In genomic region chr15:75367406-75367912, GRCh38 we compare ENCODE assay signal across 8 cellular contexts. TPM values are rescaled to one million over a fixed set of nuclear protein-coding genes. Genes with fewer than 3 reads are reported as not detected.
DNase-seq lines count a peak whose midpoint lies in the region; ATAC-seq and TF ChIP-seq lines count a peak whose summit lies in the region.

No MANE protein-coding gene starts in this region.

- TF ChIP-seq CTCF in hepatocyte (IDR thresholded peaks at IDR 0.05; ENCODE audit: poor library complexity): no peak

- H3K4me3 ChIP-seq in HAP-1 (peak overlapping the region; percentile 99), hepatocyte (no peak overlapping the region), skin epidermis (peak overlapping the region; percentile 58 to 95 (median 86))

- peak overlapping the region; percentile 85 for H3K4me2 ChIP-seq in hepatocyte

- H3K27me3 ChIP-seq in HAP-1 (ENCODE audit: low read depth) (no peaks in the 10 kb centered on the region), hepatocyte (no peaks in the 10 kb centered on the region)

- CTCF ChIA-PET in activated CD4-positive, alpha-beta memory T cell treated with anti-CD3 and anti-CD28 coated beads for 36 hours (lab: Charles Lee): interaction anchor here (0.6 to 4.5 kb wide), 48 partner anchors 11 to 1373 kb away, joined by 3 to 87 read pairs (median 6); partner anchors contain the start of genes COMMD4, IMP3, NEIL1 and PML

- H3K9me2 ChIP-seq in hepatocyte (replicated peaks; ENCODE audit: insufficient read depth): no peaks in the 10 kb centered on the region

- intact Hi-C loops in activated CD4-positive, alpha-beta memory T cell treated with anti-CD3 and anti-CD28 coated beads for 36 hours (cut with micrococcal nuclease): no loop called here

- H3K79me2 ChIP-seq in hepatocyte: peaks cover 29% of the 10 kb centered on the region

- in situ Hi-C loops in HAP-1 (cut with MboI; ENCODE audit: low sequenced_read_pairs): no loop called here

- H2AFZ ChIP-seq in hepatocyte: no peak overlapping the region

- no peaks in the 10 kb centered on the region for H3K9me3 Mint-ChIP-seq in activated CD4-positive, alpha-beta memory T cell treated with anti-CD3 and anti-CD28 coated beads for 36 hours

- POLR2A ChIA-PET in activated CD4-positive, alpha-beta memory T cell treated with anti-CD3 and anti-CD28 coated beads for 36 hours (lab: Charles Lee): interaction anchor here (0.6 to 3.3 kb wide), 22 partner anchors 9 to 536 kb away, joined by 3 to 86 read pairs (median 4); partner anchors contain the start of genes C15orf39, COMMD4, FAM219B and FBXO22

- H3K36me3 ChIP-seq in HAP-1 (replicated peaks) (peaks cover 80% of the 10 kb centered on the region), hepatocyte (replicated peaks; ENCODE audit: insufficient read depth, low read depth) (no peaks in the 10 kb centered on the region)

- no peak for DNase-seq in HAP-1 (ENCODE audit: low spot score in 2 of 2)
- no peak for DNase-seq in activated CD4-positive, alpha-beta memory T cell treated with anti-CD3 and anti-CD28 coated beads for 36 hours
- DNase-seq in hepatocyte (ENCODE audit: low spot score): no peak
- no peak for DNase-seq in DMS53 treated with DMSO at 0.1 percent for 48 hours (lab: John Stamatoyannopoulos, UW; ENCODE audit: unreplicated experiment)
- DNase-seq in MV-4-11 (lab: John Stamatoyannopoulos, UW): no peak

- peak overlapping the region; percentile 93 for H3K27ac Mint-ChIP-seq in activated CD4-positive, alpha-beta memory T cell treated with anti-CD3 and anti-CD28 coated beads for 36 hours

- H3K4me1 Mint-ChIP-seq in activated CD4-positive, alpha-beta memory T cell treated with anti-CD3 and anti-CD28 coated beads for 36 hours (ENCODE audit: low read depth): peaks cover 23% of the 10 kb centered on the region

- H3K36me3 Mint-ChIP-seq in activated CD4-positive, alpha-beta memory T cell treated with anti-CD3 and anti-CD28 coated beads for 36 hours: peaks cover 25% of the 10 kb centered on the region

- peak overlapping the region; percentile 90 for H3K4me3 Mint-ChIP-seq in activated CD4-positive, alpha-beta memory T cell treated with anti-CD3 and anti-CD28 coated beads for 36 hours

- H3K9me3 ChIP-seq in HAP-1: no peaks in the 10 kb centered on the region
- H3K9me3 ChIP-seq in hepatocyte (ENCODE audit: low read depth): no peaks in the 10 kb centered on the region

- H3K4me1 ChIP-seq in HAP-1 (peaks cover 16% of the 10 kb centered on the region), hepatocyte (ENCODE audit: insufficient read depth) (peaks cover 11% of the 10 kb centered on the region)

- no peak for ATAC-seq in GM18907 (IDR thresholded peaks at IDR 0.05; ENCODE audit: unreplicated experiment)
- no peak for ATAC-seq in GM21825 (IDR thresholded peaks at IDR 0.05; ENCODE audit: unreplicated experiment)

- H3K27ac ChIP-seq in hepatocyte (peak overlapping the region; percentile 46), skin epidermis (peak overlapping the region; percentile 87 to 100 (median 98))

- no peaks in the 10 kb centered on the region for H3K27me3 Mint-ChIP-seq in activated CD4-positive, alpha-beta memory T cell treated with anti-CD3 and anti-CD28 coated beads for 36 hours

- WGBS in hepatocyte (ENCODE audit: low lambda C conversion rate, missing lambda C conversion rate): 43% methylated on average over 7 of the region's 7 CpGs

- no peaks in the 10 kb centered on the region for H4K20me1 ChIP-seq in hepatocyte (ENCODE audit: insufficient read depth, poor library complexity, severe bottlenecking)

RNA-seq across cellular contexts. Expression of gene MAN2C1, which starts 0.9 kb away (rescaled TPM):
- 100 to 1,000 TPM; 177 to 192 TPM for total RNA-seq in activated CD4-positive, alpha-beta memory T cell treated with anti-CD3 and anti-CD28 coated beads for 36 hours
- total RNA-seq in hepatocyte: 52.1 and 81.4 TPM in 2 replicates
- polyA plus RNA-seq in hepatocyte: 88.0 and 119 TPM in 2 replicates

RNA-seq across cellular contexts. Expression of gene NEIL1, which starts 20.6 kb away (rescaled TPM):
- total RNA-seq in activated CD4-positive, alpha-beta memory T cell treated with anti-CD3 and anti-CD28 coated beads for 36 hours: 10 to 100 TPM in 1 of 2 experiments, 1 to 10 TPM in 1; 9.8 to 10.1 TPM
- 21.1 and 27.6 TPM in 2 replicates for total RNA-seq in hepatocyte
- 25.4 and 56.5 TPM in 2 replicates for polyA plus RNA-seq in hepatocyte

RNA-seq across cellular contexts. Expression of gene COMMD4, which starts 31.6 kb away (rescaled TPM):
- total RNA-seq in activated CD4-positive, alpha-beta memory T cell treated with anti-CD3 and anti-CD28 coated beads for 36 hours: 10 to 100 TPM; 83.3 to 87.8 TPM
- total RNA-seq in hepatocyte: 46.0 and 70.3 TPM in 2 replicates
- polyA plus RNA-seq in hepatocyte: 99.2 and 105 TPM in 2 replicates
